In the genomic region with DNA sequence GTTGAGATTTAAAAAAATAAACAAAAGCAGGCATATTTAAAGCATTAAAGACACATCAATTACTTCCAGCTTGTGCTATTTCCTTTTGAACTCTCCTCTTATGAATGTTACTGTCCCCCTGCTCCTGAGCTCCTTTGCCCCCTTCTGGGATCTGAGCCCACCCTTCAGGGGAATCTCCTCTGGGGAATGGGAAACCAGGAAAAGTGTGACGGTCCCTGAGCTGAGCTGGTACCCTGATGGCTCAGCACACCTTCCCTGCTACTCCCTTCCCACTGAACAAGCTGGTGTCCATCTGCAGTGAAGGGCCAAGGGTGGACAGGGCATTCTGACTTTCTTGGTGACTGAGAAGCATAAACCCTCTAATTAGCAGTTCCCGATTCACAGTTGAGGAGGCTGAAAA, we compare ENCODE assay signal across 26 cellular contexts.
"Had no signal": no experiment of that assay in that cellular context is flagged by ENCODE, and none has a peak within 500 bp of the region (broad histone marks: within the 10 kb centered on the region; RNA-seq: fewer than 3 reads in every experiment).

No MANE protein-coding gene starts in this region.

- H3K4me1 ChIP-seq: pancreas, prostate gland, uterus had no signal

- H3K9me3 Mint-ChIP-seq: naive thymus-derived CD8-positive, alpha-beta T cell; nephron; neural crest cell; stimulated activated naive CD8-positive, alpha-beta T cell treated with anti-CD3 and anti-CD28 coated beads, Interleukin-15, Interleukin-2, amounts not matched to agents 100 ng/mL and 50 ng/mL, for 24 hours; type B pancreatic cell had no signal

- H3K27ac Mint-ChIP-seq: nephron; stimulated activated naive CD8-positive, alpha-beta T cell treated with anti-CD3 and anti-CD28 coated beads, Interleukin-15, Interleukin-2, amounts not matched to agents 100 ng/mL and 50 ng/mL, for 24 hours; type B pancreatic cell had no signal

- H3K27ac ChIP-seq: left ventricle myocardium inferior, pancreas, prostate gland, suprapubic skin, thoracic aorta, tibial artery, uterus had no signal

- H3K36me3 Mint-ChIP-seq: naive thymus-derived CD8-positive, alpha-beta T cell; type B pancreatic cell had no signal

- DNase-seq: hippocampal formation; kidney; left ventricle myocardium inferior; midbrain; naive thymus-derived CD8-positive, alpha-beta T cell; pancreas; posterior cingulate gyrus; retina; right cardiac atrium; stimulated activated CD4-positive, alpha-beta T cell treated with anti-CD3 and anti-CD28 coated beads, Interleukin-12 subunit alpha, Interleukin-12 subunit beta, amount 100 ng/mL, for 4 hours; stimulated activated CD4-positive, alpha-beta T cell treated with anti-CD3 and anti-CD28 coated beads, Interleukin-15, amount 100 ng/mL, for 24 hours; stimulated activated CD4-positive, alpha-beta T cell treated with anti-CD3 and anti-CD28 coated beads, Interleukin-2, amount 100 ng/mL, for 24 hours; stimulated activated CD4-positive, alpha-beta T cell treated with anti-CD3 and anti-CD28 coated beads, Interleukin-4, amount 100 ng/mL, for 1 hour; stimulated activated naive CD4-positive, alpha-beta T cell; tibial artery; uterus had no signal

- H3K27me3 Mint-ChIP-seq: naive thymus-derived CD8-positive, alpha-beta T cell; stimulated activated naive CD8-positive, alpha-beta T cell treated with anti-CD3 and anti-CD28 coated beads, Interleukin-15, Interleukin-2, amounts not matched to agents 100 ng/mL and 50 ng/mL, for 24 hours; type B pancreatic cell had no signal

- H3K27me3 ChIP-seq: pancreas, suprapubic skin, tibial artery, uterus had no signal

- H3K9me3 ChIP-seq: left ventricle myocardium inferior, pancreas, prostate gland, suprapubic skin, thoracic aorta, tibial artery, uterus had no signal

- ATAC-seq: naive thymus-derived CD8-positive, alpha-beta T cell; right cardiac atrium; sciatic nerve had no signal

- H3K36me3 ChIP-seq: left ventricle myocardium inferior, pancreas, prostate gland, suprapubic skin, thoracic aorta, tibial artery, uterus had no signal

- H3K4me3 Mint-ChIP-seq: naive thymus-derived CD8-positive, alpha-beta T cell; nephron; neural crest cell; stimulated activated naive CD8-positive, alpha-beta T cell treated with anti-CD3 and anti-CD28 coated beads, Interleukin-15, Interleukin-2, amounts not matched to agents 100 ng/mL and 50 ng/mL, for 24 hours; type B pancreatic cell had no signal

- H3K4me3 ChIP-seq: left ventricle myocardium inferior, lung, pancreas, prostate gland, skin epidermis, suprapubic skin, thoracic aorta, tibial artery, uterus had no signal
